1 cellular context compared by ENCODE assay signal in the genomic region with DNA sequence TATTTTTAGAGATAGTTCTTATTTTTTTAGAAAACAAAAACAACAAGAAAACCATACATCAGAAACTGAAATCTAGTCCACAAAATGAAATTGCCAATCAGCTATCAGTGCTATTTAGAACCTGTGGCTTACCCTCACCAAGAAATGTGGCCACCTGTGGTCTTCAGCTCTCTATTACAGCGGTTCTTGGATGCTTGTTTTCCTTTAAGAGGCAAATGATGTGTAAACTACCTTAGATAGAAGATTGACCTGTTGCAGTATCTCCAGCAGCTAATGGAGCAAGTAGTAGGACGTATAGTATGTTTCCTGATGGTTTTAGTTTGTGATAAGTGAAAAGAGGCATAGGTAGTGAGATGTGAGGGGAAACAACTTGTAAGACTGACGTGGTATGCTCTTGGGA.
TF ChIP-seq lines count a peak whose summit lies in the region.

No MANE protein-coding gene starts in this region.

TF ChIP-seq in WTC11, 78 proteins besides CTCF, POLR2A, EP300 and RAD21 (continued from another document):
- TF ChIP-seq ESRRA (CRISPR knock-in tag; IDR thresholded peaks at IDR 0.05; ENCODE audit: borderline replicate concordance): no peak
- TF ChIP-seq ZNF121 (CRISPR knock-in tag; IDR thresholded peaks at IDR 0.05): no peak
- TF ChIP-seq GRHL2 (CRISPR knock-in tag; IDR thresholded peaks at IDR 0.05; ENCODE audit: insufficient replicate concordance, severe bottlenecking): no peak
- TF ChIP-seq, protein P1, sequence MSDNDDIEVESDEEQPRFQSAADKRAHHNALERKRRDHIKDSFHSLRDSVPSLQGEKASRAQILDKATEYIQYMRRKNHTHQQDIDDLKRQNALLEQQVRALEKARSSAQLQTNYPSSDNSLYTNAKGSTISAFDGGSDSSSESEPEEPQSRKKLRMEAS (CRISPR knock-in tag; IDR thresholded peaks at IDR 0.05): no peak
